1 cellular context compared by ENCODE assay signal in the genomic region with DNA sequence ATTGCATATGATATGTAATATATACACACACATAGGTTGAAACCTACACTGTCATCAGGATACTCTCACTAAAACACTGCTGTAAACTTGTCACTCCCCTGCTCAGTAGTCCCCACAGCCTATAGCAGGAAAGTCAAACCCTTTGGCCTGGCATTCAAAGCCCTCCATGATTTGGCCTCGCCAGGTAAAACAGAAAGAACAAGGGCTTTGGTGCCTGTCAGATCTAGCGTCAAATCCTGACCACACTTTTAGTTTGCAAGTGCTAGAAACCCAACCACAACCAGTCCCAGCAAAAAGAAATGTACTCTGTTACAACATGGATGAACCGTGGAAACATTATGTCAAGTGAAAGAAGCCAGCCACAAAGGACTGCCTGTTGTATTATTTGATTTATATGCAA.
TF ChIP-seq lines count a peak whose summit lies in the region.

No MANE protein-coding gene starts in this region.

TF ChIP-seq in K562, 482 proteins besides CTCF, POLR2A, EP300 and RAD21:
- TF ChIP-seq, protein P1, sequence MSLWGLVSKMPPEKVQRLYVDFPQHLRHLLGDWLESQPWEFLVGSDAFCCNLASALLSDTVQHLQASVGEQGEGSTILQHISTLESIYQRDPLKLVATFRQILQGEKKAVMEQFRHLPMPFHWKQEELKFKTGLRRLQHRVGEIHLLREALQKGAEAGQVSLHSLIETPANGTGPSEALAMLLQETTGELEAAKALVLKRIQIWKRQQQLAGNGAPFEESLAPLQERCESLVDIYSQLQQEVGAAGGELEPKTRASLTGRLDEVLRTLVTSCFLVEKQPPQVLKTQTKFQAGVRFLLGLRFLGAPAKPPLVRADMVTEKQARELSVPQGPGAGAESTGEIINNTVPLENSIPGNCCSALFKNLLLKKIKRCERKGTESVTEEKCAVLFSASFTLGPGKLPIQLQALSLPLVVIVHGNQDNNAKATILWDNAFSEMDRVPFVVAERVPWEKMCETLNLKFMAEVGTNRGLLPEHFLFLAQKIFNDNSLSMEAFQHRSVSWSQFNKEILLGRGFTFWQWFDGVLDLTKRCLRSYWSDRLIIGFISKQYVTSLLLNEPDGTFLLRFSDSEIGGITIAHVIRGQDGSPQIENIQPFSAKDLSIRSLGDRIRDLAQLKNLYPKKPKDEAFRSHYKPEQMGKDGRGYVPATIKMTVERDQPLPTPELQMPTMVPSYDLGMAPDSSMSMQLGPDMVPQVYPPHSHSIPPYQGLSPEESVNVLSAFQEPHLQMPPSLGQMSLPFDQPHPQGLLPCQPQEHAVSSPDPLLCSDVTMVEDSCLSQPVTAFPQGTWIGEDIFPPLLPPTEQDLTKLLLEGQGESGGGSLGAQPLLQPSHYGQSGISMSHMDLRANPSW (CRISPR knock-in tag; IDR thresholded peaks at IDR 0.05), result no peak
- no peak for TF ChIP-seq MAFF (IDR thresholded peaks at IDR 0.05; ENCODE audit: low read length)
- no peak for TF ChIP-seq EHMT2 (IDR thresholded peaks at IDR 0.05)
- TF ChIP-seq GATA2 (CRISPR knock-in tag; IDR thresholded peaks at IDR 0.05), result no peak
- TF ChIP-seq SMAD2 (IDR thresholded peaks at IDR 0.05; ENCODE audit: low read depth, low read length), result no peak
- TF ChIP-seq CBX1 (IDR thresholded peaks at IDR 0.05; ENCODE audit: low read depth), result no peak
- TF ChIP-seq, protein P2, sequence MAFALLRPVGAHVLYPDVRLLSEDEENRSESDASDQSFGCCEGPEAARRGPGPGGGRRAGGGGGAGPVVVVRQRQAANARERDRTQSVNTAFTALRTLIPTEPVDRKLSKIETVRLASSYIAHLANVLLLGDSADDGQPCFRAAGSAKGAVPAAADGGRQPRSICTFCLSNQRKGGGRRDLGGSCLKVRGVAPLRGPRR (CRISPR knock-in tag; IDR thresholded peaks at IDR 0.05), result no peak
TF ChIP-seq in K562: peak in this region for 0.
